ENCODE assay signal across 23 cellular contexts in the genomic region with DNA sequence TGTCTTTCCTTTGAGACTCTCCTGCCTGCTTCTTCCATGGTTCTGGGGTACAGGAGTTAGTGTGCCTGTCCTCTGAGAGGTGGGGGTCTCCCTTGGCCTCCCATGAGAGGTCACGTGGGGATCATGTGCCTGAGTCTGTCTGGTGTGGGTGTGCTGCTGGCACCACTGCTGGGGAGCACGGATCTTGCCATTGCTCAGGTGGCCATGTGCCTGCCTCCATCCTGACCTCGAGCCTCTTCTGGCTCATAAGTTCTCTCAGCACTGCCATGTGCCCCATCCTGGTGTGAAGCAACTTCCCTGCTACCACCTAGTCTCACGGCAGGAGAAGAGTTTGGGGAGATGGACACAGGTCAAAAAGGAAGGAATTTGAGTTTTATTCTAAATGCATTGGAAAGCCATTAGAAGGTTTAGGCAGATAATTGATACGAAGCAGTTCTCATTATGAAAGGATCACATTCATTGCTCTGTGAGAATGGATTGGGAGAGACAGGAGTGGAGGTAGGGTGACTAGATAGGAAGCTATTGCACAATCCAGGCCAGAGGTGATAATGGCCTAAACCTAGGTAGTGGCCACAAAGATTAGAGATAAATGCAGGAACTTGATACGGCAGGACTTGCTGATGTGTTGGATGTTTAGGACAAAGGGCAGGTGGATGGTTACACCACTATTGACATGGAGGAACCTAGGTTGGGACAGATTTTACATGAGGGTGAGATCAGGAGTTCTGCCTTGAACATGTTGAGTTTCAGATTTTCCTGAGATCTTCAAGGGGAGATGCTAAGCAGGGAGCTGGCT.
"Had no signal": no experiment of that assay in that cellular context is flagged by ENCODE, and none has a peak within 500 bp of the region (broad histone marks: within the 10 kb centered on the region; RNA-seq: fewer than 3 reads in every experiment).

No MANE protein-coding gene starts in this region.

- FAIRE-seq: colon, frontal cortex, keratinocyte had no signal

- H3K4me3 ChIP-seq: dorsolateral prefrontal cortex, mucosa of descending colon, ovary, psoas muscle, skin epidermis, spleen, thoracic aorta, tibial nerve, upper lobe of right lung, vagina had no signal

- H3K27ac Mint-ChIP-seq: mesothelial cell of epicardium; naive B cell; nephron progenitor cell; stimulated activated naive B cell treated with anti-CD40 and anti-IgM and Interleukin-4, amounts not matched to agents 10 μg/mL and 1 μg/mL and 100 μg/mL, for 72 hours; stimulated activated naive CD8-positive, alpha-beta T cell treated with anti-CD3 and anti-CD28 coated beads, Interleukin-15, Interleukin-2, amounts not matched to agents 100 ng/mL and 50 ng/mL, for 24 hours had no signal

- H3K36me3 ChIP-seq: ovary, spleen, thoracic aorta, tibial nerve, upper lobe of right lung, vagina had no signal

- H3K9me3 Mint-ChIP-seq: mesothelial cell of epicardium, nephron progenitor cell had no signal

- DNase-seq: dorsolateral prefrontal cortex; effector CD4-positive, alpha-beta T cell; mesenchymal stem cell; mucosa of descending colon; naive B cell; nephron progenitor cell; occipital lobe; ovary; posterior cingulate gyrus; psoas muscle; right cardiac atrium; spleen; stimulated activated naive B cell treated with anti-CD40 and anti-IgM and Interleukin-4, amounts not matched to agents 10 μg/mL and 1 μg/mL and 100 μg/mL, for 72 hours; upper lobe of right lung had no signal

- H3K36me3 Mint-ChIP-seq: mesothelial cell of epicardium; stimulated activated naive B cell treated with anti-CD40 and anti-IgM and Interleukin-4, amounts not matched to agents 10 μg/mL and 1 μg/mL and 100 μg/mL, for 72 hours had no signal

- H3K27ac ChIP-seq: dorsolateral prefrontal cortex, ovary, psoas muscle, skin epidermis, spleen, thoracic aorta, tibial nerve, upper lobe of right lung, vagina had no signal

- H3K9me3 ChIP-seq: mucosa of descending colon, ovary, psoas muscle, thoracic aorta, tibial nerve, upper lobe of right lung, vagina had no signal

- H3K4me1 ChIP-seq: psoas muscle, spleen, tibial nerve, upper lobe of right lung, vagina had no signal

- H3K4me3 Mint-ChIP-seq: mesothelial cell of epicardium; naive B cell; nephron progenitor cell; stimulated activated naive B cell treated with anti-CD40 and anti-IgM and Interleukin-4, amounts not matched to agents 10 μg/mL and 1 μg/mL and 100 μg/mL, for 72 hours; stimulated activated naive CD8-positive, alpha-beta T cell treated with anti-CD3 and anti-CD28 coated beads, Interleukin-15, Interleukin-2, amounts not matched to agents 100 ng/mL and 50 ng/mL, for 24 hours had no signal

- ATAC-seq: mucosa of descending colon; psoas muscle; right cardiac atrium; stimulated activated naive B cell treated with anti-CD40 and anti-IgM and Interleukin-4, amounts not matched to agents 10 μg/mL and 1 μg/mL and 100 μg/mL, for 72 hours; upper lobe of right lung had no signal

- H3K27me3 ChIP-seq: ovary, tibial nerve, upper lobe of right lung, vagina had no signal

- H3K4me1 Mint-ChIP-seq: mesothelial cell of epicardium; nephron progenitor cell; stimulated activated naive B cell treated with anti-CD40 and anti-IgM and Interleukin-4, amounts not matched to agents 10 μg/mL and 1 μg/mL and 100 μg/mL, for 72 hours had no signal
